In the genomic region with DNA sequence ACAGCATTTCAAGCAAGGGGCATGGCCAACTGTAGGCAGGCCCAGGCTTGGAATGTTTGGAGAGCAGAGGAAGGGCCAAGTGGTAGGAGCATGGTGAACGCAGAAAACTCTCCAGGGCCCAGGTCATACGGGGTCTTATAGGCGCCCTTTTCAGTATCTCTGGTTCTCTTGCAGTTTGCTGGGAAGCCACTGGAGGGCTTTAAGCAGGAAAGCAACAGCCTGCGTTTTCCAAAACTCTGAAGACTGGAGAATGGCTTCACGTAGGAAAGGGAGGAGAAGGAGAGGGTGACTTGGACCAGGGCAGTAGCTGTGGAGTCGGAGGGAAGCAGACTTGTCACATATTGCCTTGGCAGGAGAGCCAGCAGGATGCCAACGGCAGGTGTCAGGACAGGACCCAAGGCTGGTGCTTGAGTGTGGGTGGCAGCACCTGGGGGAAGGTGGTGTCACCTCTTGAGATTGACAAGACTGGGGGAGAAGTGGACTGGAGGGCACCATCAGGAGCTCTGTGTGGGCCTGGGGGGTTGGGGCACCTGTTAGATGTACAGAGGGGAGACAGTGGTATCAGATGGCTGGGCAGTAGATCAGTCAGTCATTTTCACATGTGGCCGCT, we compare ENCODE assay signal across 9 cellular contexts. TPM values are rescaled to one million over a fixed set of nuclear protein-coding genes. Genes with fewer than 3 reads are reported as not detected.
DNase-seq lines count a peak whose midpoint lies in the region; ATAC-seq, FAIRE-seq and TF ChIP-seq lines count a peak whose summit lies in the region.
"Had no signal": no experiment of that assay in that cellular context is flagged by ENCODE, and none has a peak within 500 bp of the region (broad histone marks: within the 10 kb centered on the region; RNA-seq: fewer than 3 reads in every experiment).

No MANE protein-coding gene starts in this region.

- POLR2A ChIA-PET in activated CD8-positive, alpha-beta T cell treated with anti-CD3 and anti-CD28 coated beads for 36 hours (lab: Charles Lee) = no interaction called here
- POLR2A ChIA-PET in activated CD8-positive, alpha-beta T cell treated with anti-CD3 and anti-CD28 coated beads, Interleukin-2, amount 10 ng/mL, durations not matched to agents 7 days and 5 days (lab: Charles Lee) = no interaction called here

- no peaks in the 10 kb centered on the region for H3K4me1 ChIP-seq in right cardiac atrium (ENCODE audit: control insufficient read depth, insufficient read depth, low read length)
- H3K4me1 ChIP-seq in tibial nerve = no peaks in the 10 kb centered on the region
- H3K4me1 ChIP-seq: SJSA1 had no signal

- H3K27me3 ChIP-seq in right cardiac atrium (ENCODE audit: control insufficient read depth, insufficient read depth) = no peaks in the 10 kb centered on the region
- H3K27me3 ChIP-seq in tibial nerve = peaks cover 0 to 4% of the 10 kb centered on the region in 2 donors
- H3K27me3 ChIP-seq: SJSA1 had no signal

- peaks cover 58% of the 10 kb centered on the region for H3K4me1 Mint-ChIP-seq in activated CD8-positive, alpha-beta T cell treated with anti-CD3 and anti-CD28 coated beads for 36 hours (ENCODE audit: low read depth)
- H3K4me1 Mint-ChIP-seq in activated CD8-positive, alpha-beta T cell treated with anti-CD3 and anti-CD28 coated beads, Interleukin-2, amount 10 ng/mL, durations not matched to agents 7 days and 5 days (ENCODE audit: low read depth) = peaks cover 46% of the 10 kb centered on the region

- no peak for TF ChIP-seq EP300 in tibial nerve (IDR thresholded peaks at IDR 0.05)

- ATAC-seq in activated CD8-positive, alpha-beta T cell treated with anti-CD3 and anti-CD28 coated beads for 36 hours = no peak
- ATAC-seq in activated CD8-positive, alpha-beta T cell treated with anti-CD3 and anti-CD28 coated beads, Interleukin-2, amount 10 ng/mL, durations not matched to agents 7 days and 5 days = no peak
- ATAC-seq in right cardiac atrium (peak; percentile 45 to 54), GM21723 (IDR thresholded peaks at IDR 0.05; ENCODE audit: unreplicated experiment) (no peak)

- no peaks in the 10 kb centered on the region for H3K9me3 Mint-ChIP-seq in activated CD8-positive, alpha-beta T cell treated with anti-CD3 and anti-CD28 coated beads for 36 hours
- no peaks in the 10 kb centered on the region for H3K9me3 Mint-ChIP-seq in activated CD8-positive, alpha-beta T cell treated with anti-CD3 and anti-CD28 coated beads, Interleukin-2, amount 10 ng/mL, durations not matched to agents 7 days and 5 days (ENCODE audit: insufficient read depth)

- FAIRE-seq in GM19239 (lab: Jason Lieb, UNC) = no peak

- H3K36me3 ChIP-seq in tibial nerve = no peaks in the 10 kb centered on the region
- H3K36me3 ChIP-seq: SJSA1 had no signal

- TF ChIP-seq CTCF in activated CD8-positive, alpha-beta T cell treated with anti-CD3 and anti-CD28 coated beads for 36 hours (IDR thresholded peaks at IDR 0.05) = peak; percentile 9
- TF ChIP-seq CTCF in tibial nerve (IDR thresholded peaks at IDR 0.05) = peak in 4 of 5 experiments; percentile 13 to 57 (median 32)

- H3K27ac ChIP-seq in right cardiac atrium (ENCODE audit: low read length) (no peak overlapping the region), tibial nerve (no peak overlapping the region)
- H3K27ac ChIP-seq: SJSA1 had no signal

- no peak overlapping the region for H3K4me3 ChIP-seq in right cardiac atrium (ENCODE audit: low read length)
- H3K4me3 ChIP-seq in tibial nerve = no peak overlapping the region
- H3K4me3 ChIP-seq: SJSA1 had no signal

- CTCF ChIA-PET in activated CD8-positive, alpha-beta T cell treated with anti-CD3 and anti-CD28 coated beads for 36 hours (lab: Charles Lee) = interaction anchor here (1.2 to 2.5 kb wide), 3 partner anchors 9 to 19 kb away, joined by 4 to 8 read pairs (median 5); no protein-coding TSS in a partner anchor
- CTCF ChIA-PET in activated CD8-positive, alpha-beta T cell treated with anti-CD3 and anti-CD28 coated beads, Interleukin-2, amount 10 ng/mL, durations not matched to agents 7 days and 5 days (lab: Charles Lee) = interaction anchor here (0.9 to 2.8 kb wide), 4 partner anchors 9 to 16 kb away, joined by 3 to 10 read pairs (median 5); no protein-coding TSS in a partner anchor

- intact Hi-C loops in activated CD8-positive, alpha-beta T cell treated with anti-CD3 and anti-CD28 coated beads for 36 hours (cut with micrococcal nuclease) = no loop called here
- intact Hi-C loops in right cardiac atrium (cut with DNase I) = no loop called here

- no peaks in the 10 kb centered on the region for H3K36me3 Mint-ChIP-seq in activated CD8-positive, alpha-beta T cell treated with anti-CD3 and anti-CD28 coated beads for 36 hours (ENCODE audit: low read depth)
- no peaks in the 10 kb centered on the region for H3K36me3 Mint-ChIP-seq in activated CD8-positive, alpha-beta T cell treated with anti-CD3 and anti-CD28 coated beads, Interleukin-2, amount 10 ng/mL, durations not matched to agents 7 days and 5 days (ENCODE audit: low read depth)

- DNase-seq in activated CD8-positive, alpha-beta T cell treated with anti-CD3 and anti-CD28 coated beads for 36 hours = peak; percentile 11
- no peak for DNase-seq in activated CD8-positive, alpha-beta T cell treated with anti-CD3 and anti-CD28 coated beads, Interleukin-2, amount 10 ng/mL, durations not matched to agents 7 days and 5 days
- peak; percentile 27 for DNase-seq in RPMI8226
- DNase-seq in right cardiac atrium = no peak
- peak in 1 of 2 donors; percentile 29 for DNase-seq in tibial nerve (ENCODE audit: low spot score in 2 of 2)
- no peak for DNase-seq in LoVo (ENCODE audit: low spot score)
- no peak for DNase-seq in GM19239 (ENCODE audit: insufficient read length, low spot score)

- TF ChIP-seq POLR2A in tibial nerve (IDR thresholded peaks at IDR 0.05) = no peak

- 22% methylated on average over 8 of the region's 8 CpGs for WGBS in right cardiac atrium
- WGBS in tibial nerve, 2 donors = 26 to 39% methylated on average over 8 of the region's 8 CpGs

- H3K9me3 ChIP-seq in right cardiac atrium (ENCODE audit: control insufficient read depth, low read length) (no peaks in the 10 kb centered on the region), tibial nerve (no peaks in the 10 kb centered on the region)
- H3K9me3 ChIP-seq: SJSA1 had no signal

- H3K4me3 Mint-ChIP-seq in activated CD8-positive, alpha-beta T cell treated with anti-CD3 and anti-CD28 coated beads for 36 hours = no peak overlapping the region
- H3K4me3 Mint-ChIP-seq in activated CD8-positive, alpha-beta T cell treated with anti-CD3 and anti-CD28 coated beads, Interleukin-2, amount 10 ng/mL, durations not matched to agents 7 days and 5 days = no peak overlapping the region

- no peak overlapping the region for H3K27ac Mint-ChIP-seq in activated CD8-positive, alpha-beta T cell treated with anti-CD3 and anti-CD28 coated beads for 36 hours
- H3K27ac Mint-ChIP-seq in activated CD8-positive, alpha-beta T cell treated with anti-CD3 and anti-CD28 coated beads, Interleukin-2, amount 10 ng/mL, durations not matched to agents 7 days and 5 days = no peak overlapping the region

- no peaks in the 10 kb centered on the region for H3K27me3 Mint-ChIP-seq in activated CD8-positive, alpha-beta T cell treated with anti-CD3 and anti-CD28 coated beads for 36 hours
- H3K27me3 Mint-ChIP-seq in activated CD8-positive, alpha-beta T cell treated with anti-CD3 and anti-CD28 coated beads, Interleukin-2, amount 10 ng/mL, durations not matched to agents 7 days and 5 days (ENCODE audit: low read depth) = no peaks in the 10 kb centered on the region

RNA-seq across cellular contexts. Expression of gene TKTL1, which starts 21.9 kb away (rescaled TPM):
- 1 to 10 TPM in 1 of 2 experiments, under 1 TPM in 1; 0.67 to 1.0 TPM for total RNA-seq in activated CD8-positive, alpha-beta T cell treated with anti-CD3 and anti-CD28 coated beads for 36 hours
- total RNA-seq in activated CD8-positive, alpha-beta T cell treated with anti-CD3 and anti-CD28 coated beads, Interleukin-2, amount 10 ng/mL, durations not matched to agents 7 days and 5 days = 1 to 10 TPM; 1.3 to 1.5 TPM
- total RNA-seq in right cardiac atrium = 10 to 100 TPM in 1 of 4 donors, 1 to 10 TPM in 3; 5.5 to 11.9 (median 9.1) TPM
- 6.0 TPM for polyA plus RNA-seq in right cardiac atrium
- not detected for total RNA-seq in tibial nerve
- total RNA-seq: SJSA1 had no signal

RNA-seq across cellular contexts. Expression of gene TEX28, which starts 22.6 kb away (rescaled TPM):
- not detected for total RNA-seq in activated CD8-positive, alpha-beta T cell treated with anti-CD3 and anti-CD28 coated beads for 36 hours
- not detected for total RNA-seq in activated CD8-positive, alpha-beta T cell treated with anti-CD3 and anti-CD28 coated beads, Interleukin-2, amount 10 ng/mL, durations not matched to agents 7 days and 5 days
- total RNA-seq in right cardiac atrium (not detected), tibial nerve (not detected)
- not detected for polyA plus RNA-seq in right cardiac atrium
- total RNA-seq: SJSA1 had no signal

RNA-seq across cellular contexts. Expression of gene FLNA, which starts 56.9 kb away (rescaled TPM):
- total RNA-seq in activated CD8-positive, alpha-beta T cell treated with anti-CD3 and anti-CD28 coated beads for 36 hours = 1,000 to 10,000 TPM; 1,057 to 1,091 TPM
- total RNA-seq in activated CD8-positive, alpha-beta T cell treated with anti-CD3 and anti-CD28 coated beads, Interleukin-2, amount 10 ng/mL, durations not matched to agents 7 days and 5 days = 1,000 to 10,000 TPM; 1,371 to 1,454 TPM
- total RNA-seq in right cardiac atrium (100 to 1,000 TPM; 262 to 363 (median 298) TPM), tibial nerve (1,000 to 10,000 TPM in 3 of 4 donors, 100 to 1,000 TPM in 1; 995 to 1,349 (median 1,139) TPM)
- 271 TPM for polyA plus RNA-seq in right cardiac atrium

Comparison
In these comparisons a context has a peak if more than half of its experiments do, and no peak if none do; other contexts are left out.
1. DNase-seq: peak in activated CD8-positive, alpha-beta T cell treated with anti-CD3 and anti-CD28 coated beads for 36 hours (single experiment) and RPMI8226 (single experiment); none in activated CD8-positive, alpha-beta T cell treated with anti-CD3 and anti-CD28 coated beads, Interleukin-2, amount 10 ng/mL, durations not matched to agents 7 days and 5 days (single experiment), right cardiac atrium (0 of 3), LoVo (single experiment) and GM19239 (single experiment).
2. ATAC-seq: peak in right cardiac atrium (2 of 2); none in activated CD8-positive, alpha-beta T cell treated with anti-CD3 and anti-CD28 coated beads for 36 hours (single experiment), activated CD8-positive, alpha-beta T cell treated with anti-CD3 and anti-CD28 coated beads, Interleukin-2, amount 10 ng/mL, durations not matched to agents 7 days and 5 days (single experiment) and GM21723 (single experiment).